Comparison of ENCODE assay signal across 14 cellular contexts in the genomic region with DNA sequence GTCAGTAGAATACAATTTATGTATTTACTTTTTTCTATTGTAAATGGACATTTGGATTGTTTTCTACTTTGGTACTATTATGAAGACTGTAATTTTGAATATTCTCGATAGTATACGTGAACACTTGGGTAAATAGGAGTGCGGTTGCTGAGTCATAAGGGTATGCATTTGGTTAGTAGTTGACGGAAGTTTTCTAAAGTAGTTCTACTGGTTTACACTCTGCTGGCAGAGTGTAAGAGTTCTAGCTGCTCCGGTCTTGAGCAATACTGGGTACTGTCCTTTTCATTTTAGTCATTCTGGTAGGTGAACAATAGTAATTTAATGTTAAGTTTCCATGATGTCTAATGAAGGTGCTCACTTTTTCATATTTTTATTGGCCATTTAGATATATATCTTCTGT.
DNase-seq lines count a peak whose midpoint lies in the region; ATAC-seq and TF ChIP-seq lines count a peak whose summit lies in the region.
"Had no signal": no experiment of that assay in that cellular context is flagged by ENCODE, and none has a peak within 500 bp of the region (broad histone marks: within the 10 kb centered on the region; RNA-seq: fewer than 3 reads in every experiment).

No MANE protein-coding gene starts in this region.

- intact Hi-C loops in left ventricle myocardium superior (cut with micrococcal nuclease) (no loop called here), tibial artery (cut with DNase I; ENCODE audit: low total_unique reads) (no loop called here)

- no peak overlapping the region for H3K4me3 ChIP-seq in right atrium auricular region
- H3K4me3 ChIP-seq in tibial artery, result no peak overlapping the region
- H3K4me3 ChIP-seq: mucosa of descending colon, thoracic aorta had no signal

- peak overlapping the region; percentile 63 for H3K27ac Mint-ChIP-seq in stimulated activated effector memory CD8-positive, alpha-beta T cell treated with anti-CD3 and anti-CD28 coated beads, Interleukin-12 subunit alpha, Interleukin-12 subunit beta, amount 100 ng/mL, for 72 hours
- H3K27ac Mint-ChIP-seq: brain had no signal

- TF ChIP-seq CTCF in right atrium auricular region (IDR thresholded peaks at IDR 0.05) (no peak), tibial artery (IDR thresholded peaks at IDR 0.05) (no peak)

- H3K9me3 ChIP-seq in right atrium auricular region (no peaks in the 10 kb centered on the region), tibial artery (no peaks in the 10 kb centered on the region)
- H3K9me3 ChIP-seq: mucosa of descending colon, thoracic aorta had no signal

- H3K4me3 Mint-ChIP-seq in stimulated activated effector memory CD8-positive, alpha-beta T cell treated with anti-CD3 and anti-CD28 coated beads, Interleukin-12 subunit alpha, Interleukin-12 subunit beta, amount 100 ng/mL, for 72 hours, result no peak overlapping the region
- H3K4me3 Mint-ChIP-seq: brain had no signal

- no peaks in the 10 kb centered on the region for H3K27me3 ChIP-seq in right atrium auricular region
- no peaks in the 10 kb centered on the region for H3K27me3 ChIP-seq in tibial artery

- H3K4me1 ChIP-seq in right atrium auricular region, result peaks cover 0 to 35% of the 10 kb centered on the region in 2 donors
- H3K4me1 ChIP-seq in tibial artery, result peaks cover 0 to 47% (median 5%) of the 10 kb centered on the region in 4 donors

- H3K36me3 ChIP-seq in right atrium auricular region (peaks cover 17% of the 10 kb centered on the region), tibial artery (peaks cover 0 to 1% (median 0%) of the 10 kb centered on the region in 3 donors)

- H3K36me3 Mint-ChIP-seq in stimulated activated effector memory CD8-positive, alpha-beta T cell treated with anti-CD3 and anti-CD28 coated beads, Interleukin-12 subunit alpha, Interleukin-12 subunit beta, amount 100 ng/mL, for 72 hours, result peaks cover 35% of the 10 kb centered on the region

- H3K4me1 Mint-ChIP-seq in stimulated activated effector memory CD8-positive, alpha-beta T cell treated with anti-CD3 and anti-CD28 coated beads, Interleukin-12 subunit alpha, Interleukin-12 subunit beta, amount 100 ng/mL, for 72 hours, result peaks cover 28% of the 10 kb centered on the region

- H3K27ac ChIP-seq in right atrium auricular region, result peak overlapping the region in 1 of 2 donors; percentile 75
- H3K27ac ChIP-seq in tibial artery, result no peak overlapping the region
- H3K27ac ChIP-seq: KMS-11, thoracic aorta had no signal

- ATAC-seq in left ventricle myocardium superior, result peak; percentile 22
- peak; percentile 67 for ATAC-seq in GM21737 (IDR thresholded peaks at IDR 0.05; ENCODE audit: unreplicated experiment)
- peak; percentile 68 for ATAC-seq in HG03457 (IDR thresholded peaks at IDR 0.05; ENCODE audit: unreplicated experiment)
- ATAC-seq in stimulated activated effector memory CD8-positive, alpha-beta T cell treated with anti-CD3 and anti-CD28 coated beads, Interleukin-12 subunit alpha, Interleukin-12 subunit beta, amount 100 ng/mL, for 72 hours, result peak; percentile 100
- ATAC-seq: mucosa of descending colon had no signal

- DNase-seq in left ventricle myocardium superior, result no peak
- DNase-seq in right atrium auricular region (ENCODE audit: low spot score), result no peak
- DNase-seq in stimulated activated effector memory CD8-positive, alpha-beta T cell treated with anti-CD3 and anti-CD28 coated beads, Interleukin-12 subunit alpha, Interleukin-12 subunit beta, amount 100 ng/mL, for 72 hours (ENCODE audit: low spot score in 2 of 2), result no peak
- no peak for DNase-seq in tibial artery
- DNase-seq in SHP77 (lab: John Stamatoyannopoulos, UW), result no peak
- no peak for DNase-seq in activated naive CD4-positive, alpha-beta T cell (lab: John Stamatoyannopoulos, UW)
- DNase-seq: mucosa of descending colon, NCI-H2171, RPMI8226 had no signal

- peaks cover 10% of the 10 kb centered on the region for H3K9me3 Mint-ChIP-seq in stimulated activated effector memory CD8-positive, alpha-beta T cell treated with anti-CD3 and anti-CD28 coated beads, Interleukin-12 subunit alpha, Interleukin-12 subunit beta, amount 100 ng/mL, for 72 hours

Comparison
In these comparisons a context has a peak if more than half of its experiments do, and no peak if none do; other contexts are left out.
1. ATAC-seq: peak in every context shown above with its lines; median percentile 100 in stimulated activated effector memory CD8-positive, alpha-beta T cell treated with anti-CD3 and anti-CD28 coated beads, Interleukin-12 subunit alpha, Interleukin-12 subunit beta, amount 100 ng/mL, for 72 hours; 68 in HG03457; 67 in GM21737; 22 in left ventricle myocardium superior.